Comparison of ENCODE assay signal across 14 cellular contexts in the genomic region with DNA sequence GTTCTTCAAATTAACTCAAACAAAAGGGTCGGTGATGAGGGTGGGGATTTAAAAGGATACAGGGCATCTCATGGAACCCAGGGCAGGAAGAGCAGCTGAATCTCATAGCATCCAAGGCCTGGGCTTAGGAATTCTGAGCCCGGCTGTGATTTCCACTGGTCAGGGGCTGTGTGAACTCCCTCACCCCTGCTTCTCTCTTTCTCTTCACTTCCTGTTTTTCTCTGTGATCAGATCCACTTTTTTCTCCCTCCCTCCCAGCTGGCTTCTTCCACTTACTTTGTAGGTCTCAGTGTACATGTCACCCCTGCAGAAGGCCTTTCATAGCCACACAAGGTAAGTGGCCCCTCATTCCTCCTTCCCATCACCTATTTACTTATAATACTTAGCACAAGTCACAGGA.
"Had no signal": no experiment of that assay in that cellular context is flagged by ENCODE, and none has a peak within 500 bp of the region (broad histone marks: within the 10 kb centered on the region; RNA-seq: fewer than 3 reads in every experiment).

No MANE protein-coding gene starts in this region.

- H3K36me3 ChIP-seq: gastrocnemius medialis had no signal

- DNase-seq: activated CD4-positive, alpha-beta memory T cell treated with anti-CD3 and anti-CD28 coated beads, Interleukin-2, amount 10 ng/mL, durations not matched to agents 7 days and 5 days; activated naive CD4-positive, alpha-beta T cell treated with anti-CD3 and anti-CD28 coated beads for 36 hours; central memory CD4-positive, alpha-beta T cell; cortex of kidney; effector CD8-positive, alpha-beta T cell; gastrocnemius medialis; natural killer cell; occipital lobe; stimulated activated CD4-positive, alpha-beta T cell treated with anti-CD3 and anti-CD28 coated beads, Interleukin-4, amount 100 ng/mL, for 24 hours; SW 1271; T-helper 9 cell had no signal

- H3K4me1 ChIP-seq: gastrocnemius medialis, testis had no signal

- H3K27me3 ChIP-seq: gastrocnemius medialis, testis had no signal

- H3K27ac ChIP-seq: gastrocnemius medialis had no signal

- ATAC-seq: activated T-helper 17 cell treated with anti-CD3 and anti-CD28 coated beads, Interleukin-2, amount 50 U/mL, for 72 hours; gastrocnemius medialis; mucosa of descending colon; natural killer cell had no signal

- H3K4me3 ChIP-seq: gastrocnemius medialis, mucosa of descending colon, testis had no signal

- H3K9me3 ChIP-seq: gastrocnemius medialis, mucosa of descending colon, testis had no signal
